Comparison of ENCODE assay signal across 8 cellular contexts in the genomic region with DNA sequence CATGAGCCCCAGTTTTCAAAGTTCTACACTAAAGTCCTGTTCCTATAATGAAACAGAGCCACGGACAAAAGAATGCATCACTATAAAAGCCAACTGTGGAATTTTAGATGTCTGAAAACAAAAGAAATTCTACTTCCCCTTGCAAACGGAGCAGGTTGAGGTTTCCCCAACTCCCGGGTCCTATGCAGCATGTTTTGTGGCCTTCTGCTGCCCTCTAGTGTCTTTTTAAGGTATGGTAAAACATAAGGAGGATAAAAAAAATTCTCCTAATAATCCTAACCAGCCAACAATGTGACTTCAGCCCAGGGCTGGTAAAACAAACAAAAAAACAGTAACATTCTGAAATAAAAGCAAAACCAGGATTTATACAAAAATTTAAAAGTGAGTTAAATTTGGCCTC.
DNase-seq lines count a peak whose midpoint lies in the region; ATAC-seq, FAIRE-seq and TF ChIP-seq lines count a peak whose summit lies in the region.

No MANE protein-coding gene starts in this region.

- H3K4me1 Mint-ChIP-seq in immature natural killer cell = peaks cover 43 to 47% of the 10 kb centered on the region in 2 donors
- peaks cover 6 to 8% of the 10 kb centered on the region in 2 donors for H3K4me1 Mint-ChIP-seq in stimulated activated naive B cell treated with anti-CD40 and anti-IgM and Interleukin-4, amounts not matched to agents 10 μg/mL and 1 μg/mL and 100 μg/mL, for 72 hours

- POLR2A ChIA-PET in K562 (lab: Yijun Ruan, JAX) = no interaction called here

- peak overlapping the region in 2 of 6 donors; percentile 5 to 52 for H3K27ac Mint-ChIP-seq in immature natural killer cell
- H3K27ac Mint-ChIP-seq in stimulated activated naive B cell treated with anti-CD40 and anti-IgM and Interleukin-4, amounts not matched to agents 10 μg/mL and 1 μg/mL and 100 μg/mL, for 72 hours = no peak overlapping the region

- no peak overlapping the region for H3K4me2 ChIP-seq in K562 (ENCODE audit: insufficient read depth, low read length)

- no peak overlapping the region for H3K4me3 ChIP-seq in K562

- FAIRE-seq in HTR-8/SVneo (lab: Jason Lieb, UNC) (no peak), K562 (lab: Jason Lieb, UNC) (peak; percentile 88)

- no peaks in the 10 kb centered on the region for H3K36me3 ChIP-seq in K562 (ENCODE audit: control insufficient read depth, insufficient read depth, low read length)

- H3K9me1 ChIP-seq in K562 (ENCODE audit: control insufficient read depth, insufficient read depth, low read length) = no peaks in the 10 kb centered on the region

- H3K27me3 ChIP-seq in K562 (ENCODE audit: control insufficient read depth in 2 of 2, insufficient read depth in 2 of 2, low read length in 2 of 2) = no peaks in the 10 kb centered on the region

- H3K9me3 ChIP-seq in K562 (replicated peaks; ENCODE audit: control insufficient read depth, insufficient read depth, low read depth, low read length) = no peaks in the 10 kb centered on the region

- ATAC-seq in GM21737 (IDR thresholded peaks at IDR 0.05; ENCODE audit: unreplicated experiment) = peak; percentile 85
- ATAC-seq in K562 = peak; percentile 92
- peak; percentile 85 to 88 for ATAC-seq in stimulated activated naive B cell treated with anti-CD40 and anti-IgM and Interleukin-4, amounts not matched to agents 10 μg/mL and 1 μg/mL and 100 μg/mL, for 72 hours (replicated peaks)

- no TSS peak for BruUV-seq in K562 (replicated peaks; lab: Mats Ljungman, UMichigan)

- intact Hi-C loops in K562 (cut with micrococcal nuclease) = loop anchor here (1.0 to 2.0 kb wide), 2 partner anchors 1546 to 1892 kb away; no protein-coding TSS in a partner anchor

- H3K27ac ChIP-seq in K562 (ENCODE audit: extremely low read depth, low read depth, low read length) = no peak overlapping the region

- in situ Hi-C loops in K562 (cut with MboI) = loop anchor here (25.0 kb wide), 2 partner anchors 1530 to 1880 kb away; a partner anchor contains a TSS

- H4K20me1 ChIP-seq in K562 (replicated peaks; ENCODE audit: control insufficient read depth, insufficient read depth, low read length) = no peaks in the 10 kb centered on the region

- no peaks in the 10 kb centered on the region for H3K79me2 ChIP-seq in K562 (ENCODE audit: control insufficient read depth, insufficient read depth, low read length)

- TF ChIP-seq EP300 in K562 (IDR thresholded peaks at IDR 0.05; ENCODE audit: low read length) = no peak

- no peaks in the 10 kb centered on the region for H3K4me1 ChIP-seq in K562 (replicated peaks in 1 of 2; ENCODE audit: control insufficient read depth in 2 of 2, insufficient read depth in 2 of 2, low read length in 2 of 2)

- peaks cover 0 to 2% (median 0%) of the 10 kb centered on the region in 6 donors for H3K9me3 Mint-ChIP-seq in immature natural killer cell
- H3K9me3 Mint-ChIP-seq in stimulated activated naive B cell treated with anti-CD40 and anti-IgM and Interleukin-4, amounts not matched to agents 10 μg/mL and 1 μg/mL and 100 μg/mL, for 72 hours = no peaks in the 10 kb centered on the region

- peaks cover 0 to 4% (median 0%) of the 10 kb centered on the region in 3 donors for H3K27me3 Mint-ChIP-seq in immature natural killer cell (ENCODE audit: low read depth in 3 of 3)
- H3K27me3 Mint-ChIP-seq in stimulated activated naive B cell treated with anti-CD40 and anti-IgM and Interleukin-4, amounts not matched to agents 10 μg/mL and 1 μg/mL and 100 μg/mL, for 72 hours = peaks cover 0 to 4% of the 10 kb centered on the region in 2 donors

- peak; percentile 29 to 72 (median 60); a peak in 5 of 6 replicates for TF ChIP-seq CTCF in K562 (IDR thresholded peaks at IDR 0.05 in 2 of 3, conservative IDR thresholded peaks at IDR 0.05 in 1 of 3; ENCODE audit: insufficient read depth in 2 of 3, low read depth in 1 of 3, low read length in 3 of 3)

- TF ChIP-seq POLR2A in K562 (conservative IDR thresholded peaks at IDR 0.05) = no peak

- TF ChIP-seq RAD21 in K562 (CRISPR knock-in tag; conservative IDR thresholded peaks at IDR 0.05 in 1 of 2, IDR thresholded peaks at IDR 0.05 in 1 of 2) = peak; percentile 62 to 70

- peak; percentile 8 to 21 for DNase-seq in stimulated activated CD4-positive, alpha-beta T cell treated with anti-CD3 and anti-CD28 coated beads, Interleukin-2, amount 100 ng/mL, for 24 hours
- no peak for DNase-seq in stimulated activated CD4-positive, alpha-beta T cell treated with anti-CD3 and anti-CD28 coated beads, Interleukin-4, amount 100 ng/mL, for 4 hours
- DNase-seq in HTR-8/SVneo (ENCODE audit: insufficient read length, low spot score) = peak; percentile 39
- peak; percentile 25 for DNase-seq in NOMO-1 treated with dmso at 0.1 percent for 144 hours (lab: John Stamatoyannopoulos, UW; ENCODE audit: unreplicated experiment)
- peak; percentile 52 to 62 (median 58) for DNase-seq in K562 (ENCODE audit: extremely low read depth in 1 of 4, low spot score in 3 of 4)
- peak; percentile 13 to 28 (median 22) for DNase-seq in immature natural killer cell
- DNase-seq in stimulated activated naive B cell treated with anti-CD40 and anti-IgM and Interleukin-4, amounts not matched to agents 10 μg/mL and 1 μg/mL and 100 μg/mL, for 72 hours = peak; percentile 23

- no peak overlapping the region for H2AFZ ChIP-seq in K562 (ENCODE audit: low read depth, low read length)

- H3K4me3 Mint-ChIP-seq in immature natural killer cell = peak overlapping the region; percentile 34 to 64 (median 60)
- no peak overlapping the region for H3K4me3 Mint-ChIP-seq in stimulated activated naive B cell treated with anti-CD40 and anti-IgM and Interleukin-4, amounts not matched to agents 10 μg/mL and 1 μg/mL and 100 μg/mL, for 72 hours

- WGBS in K562 (ENCODE audit: insufficient coverage, low coverage, missing lambda C conversion rate) = 0% methylated on average over 3 of the region's 3 CpGs

- H3K36me3 Mint-ChIP-seq in immature natural killer cell = no peaks in the 10 kb centered on the region
- no peaks in the 10 kb centered on the region for H3K36me3 Mint-ChIP-seq in stimulated activated naive B cell treated with anti-CD40 and anti-IgM and Interleukin-4, amounts not matched to agents 10 μg/mL and 1 μg/mL and 100 μg/mL, for 72 hours

- CTCF ChIA-PET in K562 (lab: Yijun Ruan, JAX; ENCODE audit: low intra/inter-chr PET ratio) = interaction anchor here (0.7 to 0.8 kb wide), 2 partner anchors 506 to 1891 kb away, joined by 3 read pairs; no protein-coding TSS in a partner anchor

- H3K9ac ChIP-seq in K562 (ENCODE audit: insufficient read depth in 1 of 2, low read depth in 2 of 2, low read length in 2 of 2) = no peak overlapping the region

TF ChIP-seq in K562, 482 proteins besides CTCF, POLR2A, EP300 and RAD21 (continues in another document):
- TF ChIP-seq, protein P1, sequence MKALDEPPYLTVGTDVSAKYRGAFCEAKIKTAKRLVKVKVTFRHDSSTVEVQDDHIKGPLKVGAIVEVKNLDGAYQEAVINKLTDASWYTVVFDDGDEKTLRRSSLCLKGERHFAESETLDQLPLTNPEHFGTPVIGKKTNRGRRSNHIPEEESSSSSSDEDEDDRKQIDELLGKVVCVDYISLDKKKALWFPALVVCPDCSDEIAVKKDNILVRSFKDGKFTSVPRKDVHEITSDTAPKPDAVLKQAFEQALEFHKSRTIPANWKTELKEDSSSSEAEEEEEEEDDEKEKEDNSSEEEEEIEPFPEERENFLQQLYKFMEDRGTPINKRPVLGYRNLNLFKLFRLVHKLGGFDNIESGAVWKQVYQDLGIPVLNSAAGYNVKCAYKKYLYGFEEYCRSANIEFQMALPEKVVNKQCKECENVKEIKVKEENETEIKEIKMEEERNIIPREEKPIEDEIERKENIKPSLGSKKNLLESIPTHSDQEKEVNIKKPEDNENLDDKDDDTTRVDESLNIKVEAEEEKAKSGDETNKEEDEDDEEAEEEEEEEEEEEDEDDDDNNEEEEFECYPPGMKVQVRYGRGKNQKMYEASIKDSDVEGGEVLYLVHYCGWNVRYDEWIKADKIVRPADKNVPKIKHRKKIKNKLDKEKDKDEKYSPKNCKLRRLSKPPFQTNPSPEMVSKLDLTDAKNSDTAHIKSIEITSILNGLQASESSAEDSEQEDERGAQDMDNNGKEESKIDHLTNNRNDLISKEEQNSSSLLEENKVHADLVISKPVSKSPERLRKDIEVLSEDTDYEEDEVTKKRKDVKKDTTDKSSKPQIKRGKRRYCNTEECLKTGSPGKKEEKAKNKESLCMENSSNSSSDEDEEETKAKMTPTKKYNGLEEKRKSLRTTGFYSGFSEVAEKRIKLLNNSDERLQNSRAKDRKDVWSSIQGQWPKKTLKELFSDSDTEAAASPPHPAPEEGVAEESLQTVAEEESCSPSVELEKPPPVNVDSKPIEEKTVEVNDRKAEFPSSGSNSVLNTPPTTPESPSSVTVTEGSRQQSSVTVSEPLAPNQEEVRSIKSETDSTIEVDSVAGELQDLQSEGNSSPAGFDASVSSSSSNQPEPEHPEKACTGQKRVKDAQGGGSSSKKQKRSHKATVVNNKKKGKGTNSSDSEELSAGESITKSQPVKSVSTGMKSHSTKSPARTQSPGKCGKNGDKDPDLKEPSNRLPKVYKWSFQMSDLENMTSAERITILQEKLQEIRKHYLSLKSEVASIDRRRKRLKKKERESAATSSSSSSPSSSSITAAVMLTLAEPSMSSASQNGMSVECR (CRISPR knock-in tag; IDR thresholded peaks at IDR 0.05) = no peak

Comparison
In these comparisons a context has a peak if more than half of its experiments do, and no peak if none do; other contexts are left out.
1. DNase-seq: peak in stimulated activated CD4-positive, alpha-beta T cell treated with anti-CD3 and anti-CD28 coated beads, Interleukin-2, amount 100 ng/mL, for 24 hours (2 of 2), HTR-8/SVneo (single experiment), NOMO-1 treated with dmso at 0.1 percent for 144 hours (single experiment), K562 (4 of 4), immature natural killer cell (3 of 3) and stimulated activated naive B cell treated with anti-CD40 and anti-IgM and Interleukin-4, amounts not matched to agents 10 μg/mL and 1 μg/mL and 100 μg/mL, for 72 hours (single experiment); none in stimulated activated CD4-positive, alpha-beta T cell treated with anti-CD3 and anti-CD28 coated beads, Interleukin-4, amount 100 ng/mL, for 4 hours (0 of 2).
2. H3K4me3 Mint-ChIP-seq: peak in immature natural killer cell (5 of 5); none in stimulated activated naive B cell treated with anti-CD40 and anti-IgM and Interleukin-4, amounts not matched to agents 10 μg/mL and 1 μg/mL and 100 μg/mL, for 72 hours (0 of 2).
3. Peak in every context shown above with its lines, with median percentiles within 50 percentile points of each other: ATAC-seq.